21 cellular contexts compared by ENCODE assay signal in the genomic region with DNA sequence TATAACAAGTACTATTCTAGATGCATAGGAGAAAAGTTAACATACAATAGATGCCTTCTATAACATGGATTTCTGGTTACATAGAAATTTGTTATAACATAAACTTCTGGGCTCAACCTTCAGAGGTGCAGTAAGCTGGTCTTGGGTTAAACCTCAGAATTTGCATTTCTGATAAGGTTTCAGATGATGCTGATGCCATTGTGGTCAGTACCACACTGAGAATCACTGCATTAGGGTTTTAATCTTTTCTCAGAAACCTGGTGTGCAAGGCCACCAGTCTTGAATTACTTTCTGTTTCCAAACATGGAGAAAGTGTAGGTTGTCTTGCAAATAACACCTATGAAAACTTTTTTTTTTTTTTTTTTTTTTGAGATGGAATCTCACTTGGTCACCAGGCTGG.
DNase-seq lines count a peak whose midpoint lies in the region; ATAC-seq and TF ChIP-seq lines count a peak whose summit lies in the region.
"Had no signal": no experiment of that assay in that cellular context is flagged by ENCODE, and none has a peak within 500 bp of the region (broad histone marks: within the 10 kb centered on the region; RNA-seq: fewer than 3 reads in every experiment).

No MANE protein-coding gene starts in this region.

- DNase-seq in CD14-positive monocyte (ENCODE audit: low spot score), result no peak
- DNase-seq in HEK293T (ENCODE audit: extremely low spot score), result no peak
- DNase-seq in KG1 (lab: John Stamatoyannopoulos, UW), result no peak
- DNase-seq: activated CD4-positive, alpha-beta T cell treated with anti-CD3 and anti-CD28 coated beads for 4 hours; C1 segment of cervical spinal cord; dermis blood vessel endothelial cell; DMS 273 treated with DMSO at 0.1 percent for 48 hours; foreskin fibroblast; GDM1; GOT3; kidney glomerular epithelial cell; NCI-H2171; NCI-H774; upper lobe of left lung had no signal

- no peak overlapping the region for H3K27ac Mint-ChIP-seq in CD14-positive monocyte
- H3K27ac Mint-ChIP-seq: natural killer cell treated with Interleukin-12 subunit alpha and Interleukin-12 subunit beta and Interleukin-15 and Interleukin-18, amount 100 ng/mL, for 72 hours had no signal

- CTCF ChIA-PET in HEK293T (lab: Yijun Ruan, JAX), result no interaction called here

- H3K9me3 Mint-ChIP-seq in CD14-positive monocyte, result peaks cover 0 to 5% (median 2%) of the 10 kb centered on the region in 7 donors

- peaks cover 2% of the 10 kb centered on the region for H3K4me1 Mint-ChIP-seq in CD14-positive monocyte

- H3K27me3 Mint-ChIP-seq in CD14-positive monocyte (ENCODE audit: low read depth in 3 of 3), result no peaks in the 10 kb centered on the region
- H3K27me3 Mint-ChIP-seq: natural killer cell treated with Interleukin-12 subunit alpha and Interleukin-12 subunit beta and Interleukin-15 and Interleukin-18, amount 100 ng/mL, for 72 hours had no signal

- ATAC-seq in GM18499 (IDR thresholded peaks at IDR 0.05; ENCODE audit: insufficient read depth, unreplicated experiment) (peak; percentile 70), GM19351 (IDR thresholded peaks at IDR 0.05; ENCODE audit: unreplicated experiment) (peak; percentile 75), HG02970 (IDR thresholded peaks at IDR 0.05; ENCODE audit: low FRiP score, unreplicated experiment) (peak; percentile 49), HG03442 (IDR thresholded peaks at IDR 0.05; ENCODE audit: unreplicated experiment) (peak; percentile 89), GM21723 (IDR thresholded peaks at IDR 0.05; ENCODE audit: unreplicated experiment) (no peak)
- ATAC-seq: natural killer cell treated with Interleukin-12 subunit alpha and Interleukin-12 subunit beta and Interleukin-15 and Interleukin-18, amount 100 ng/mL, for 72 hours; Panc1 had no signal

- intact Hi-C loops in CD14-positive monocyte (cut with micrococcal nuclease), result no loop called here

- TF ChIP-seq CTCF in CD14-positive monocyte (IDR thresholded peaks at IDR 0.05), result no peak

- POLR2A ChIA-PET in HEK293T (lab: Yijun Ruan, JAX), result no interaction called here

- no peaks in the 10 kb centered on the region for H3K36me3 Mint-ChIP-seq in CD14-positive monocyte
- H3K36me3 Mint-ChIP-seq: natural killer cell treated with Interleukin-12 subunit alpha and Interleukin-12 subunit beta and Interleukin-15 and Interleukin-18, amount 100 ng/mL, for 72 hours had no signal

- no peak overlapping the region for H3K4me3 Mint-ChIP-seq in CD14-positive monocyte
- H3K4me3 Mint-ChIP-seq: natural killer cell treated with Interleukin-12 subunit alpha and Interleukin-12 subunit beta and Interleukin-15 and Interleukin-18, amount 100 ng/mL, for 72 hours had no signal

TF ChIP-seq in HEK293T, 16 proteins besides CTCF, POLR2A, EP300 and RAD21:
- no peak for TF ChIP-seq HDGF (IDR thresholded peaks at IDR 0.05; ENCODE audit: borderline replicate concordance)
- no peak for TF ChIP-seq FOXA1 (IDR thresholded peaks at IDR 0.05)
- no peak for TF ChIP-seq ZNF384 (IDR thresholded peaks at IDR 0.05)
- TF ChIP-seq, protein P1, sequence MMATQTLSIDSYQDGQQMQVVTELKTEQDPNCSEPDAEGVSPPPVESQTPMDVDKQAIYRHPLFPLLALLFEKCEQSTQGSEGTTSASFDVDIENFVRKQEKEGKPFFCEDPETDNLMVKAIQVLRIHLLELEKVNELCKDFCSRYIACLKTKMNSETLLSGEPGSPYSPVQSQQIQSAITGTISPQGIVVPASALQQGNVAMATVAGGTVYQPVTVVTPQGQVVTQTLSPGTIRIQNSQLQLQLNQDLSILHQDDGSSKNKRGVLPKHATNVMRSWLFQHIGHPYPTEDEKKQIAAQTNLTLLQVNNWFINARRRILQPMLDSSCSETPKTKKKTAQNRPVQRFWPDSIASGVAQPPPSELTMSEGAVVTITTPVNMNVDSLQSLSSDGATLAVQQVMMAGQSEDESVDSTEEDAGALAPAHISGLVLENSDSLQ (IDR thresholded peaks at IDR 0.05), result no peak
- no peak for TF ChIP-seq BHLHE40 (IDR thresholded peaks at IDR 0.05; ENCODE audit: borderline replicate concordance)
- no peak for TF ChIP-seq FOXK2 (IDR thresholded peaks at IDR 0.05)
- no peak for TF ChIP-seq LEF1 (IDR thresholded peaks at IDR 0.05; ENCODE audit: borderline replicate concordance)
- no peak for TF ChIP-seq FOXM1 (IDR thresholded peaks at IDR 0.05; ENCODE audit: borderline replicate concordance)
- TF ChIP-seq NFRKB (IDR thresholded peaks at IDR 0.05), result no peak
- no peak for TF ChIP-seq SUZ12 (IDR thresholded peaks at IDR 0.05)
- TF ChIP-seq CTBP1 (IDR thresholded peaks at IDR 0.05; ENCODE audit: borderline replicate concordance), result no peak
- no peak for TF ChIP-seq SP1 (IDR thresholded peaks at IDR 0.05)
- TF ChIP-seq ARNT (IDR thresholded peaks at IDR 0.05), result no peak
- no peak for TF ChIP-seq L3MBTL2 (conservative IDR thresholded peaks at IDR 0.05)
- TF ChIP-seq ELF4 (IDR thresholded peaks at IDR 0.05), result no peak
- no peak for TF ChIP-seq TARDBP (IDR thresholded peaks at IDR 0.05)
